1 cellular context compared by ENCODE assay signal in genomic region chr20:5127204-5127858, GRCh38.
A peak's percentile ranks its signal among the peaks of the same experiment; 100 is the strongest.
TF ChIP-seq lines count a peak whose summit lies in the region.

No MANE protein-coding gene starts in this region.

TF ChIP-seq in HepG2, 621 proteins besides CTCF, POLR2A, EP300 and RAD21 (continued from another document and continues in another):
- no peak for TF ChIP-seq ZUFSP (CRISPR knock-in tag; IDR thresholded peaks at IDR 0.05; ENCODE audit: borderline replicate concordance)
- peak; percentile 71 for TF ChIP-seq ASH2L (IDR thresholded peaks at IDR 0.05; ENCODE audit: insufficient read length, low read depth, low read length)
- TF ChIP-seq CREB3 (CRISPR knock-in tag; IDR thresholded peaks at IDR 0.05): no peak
- TF ChIP-seq KMT2A (CRISPR knock-in tag; IDR thresholded peaks at IDR 0.05): no peak; the same call in none of the 2 replicates
- TF ChIP-seq TEF (CRISPR knock-in tag; IDR thresholded peaks at IDR 0.05): no peak
- TF ChIP-seq ZNF138 (CRISPR knock-in tag; IDR thresholded peaks at IDR 0.05; ENCODE audit: low read depth): no peak; the same call in 1 of the 2 replicates
- no peak for TF ChIP-seq ZMYM2 (CRISPR knock-in tag; IDR thresholded peaks at IDR 0.05)
- TF ChIP-seq CENPX (CRISPR knock-in tag; IDR thresholded peaks at IDR 0.05): peak; percentile 84; the same call in 1 of the 2 replicates
- TF ChIP-seq ZFP82 (CRISPR knock-in tag; IDR thresholded peaks at IDR 0.05; ENCODE audit: borderline replicate concordance): no peak; the same call in 1 of the 2 replicates
- TF ChIP-seq POGZ (CRISPR knock-in tag; IDR thresholded peaks at IDR 0.05): no peak; the same call in 1 of the 2 replicates
- no peak for TF ChIP-seq HIC2 (CRISPR knock-in tag; IDR thresholded peaks at IDR 0.05; ENCODE audit: low read depth)
- no peak for TF ChIP-seq DNMT1 (CRISPR knock-in tag; IDR thresholded peaks at IDR 0.05)
- TF ChIP-seq GLMP (CRISPR knock-in tag; IDR thresholded peaks at IDR 0.05; ENCODE audit: borderline replicate concordance): no peak
- no peak for TF ChIP-seq ZNF550 (CRISPR knock-in tag; IDR thresholded peaks at IDR 0.05; ENCODE audit: borderline replicate concordance)
- TF ChIP-seq SETDB1 (CRISPR knock-in tag; IDR thresholded peaks at IDR 0.05; ENCODE audit: borderline replicate concordance): no peak
- TF ChIP-seq RFXAP (CRISPR knock-in tag; IDR thresholded peaks at IDR 0.05; ENCODE audit: borderline replicate concordance): no peak
- TF ChIP-seq ZEB1 (IDR thresholded peaks at IDR 0.05; ENCODE audit: insufficient replicate concordance, low read depth): peak; percentile 22
- TF ChIP-seq ZNF160 (CRISPR knock-in tag; IDR thresholded peaks at IDR 0.05): no peak
- TF ChIP-seq ZNF646 (CRISPR knock-in tag; IDR thresholded peaks at IDR 0.05): 0 out of 2 replicates have a peak, but pooled peaks have one; percentile 26
- TF ChIP-seq PTBP1 (IDR thresholded peaks at IDR 0.05; ENCODE audit: low read depth, low read length, poor library complexity, severe bottlenecking): no peak
- no peak for TF ChIP-seq TRIM24 (CRISPR knock-in tag; IDR thresholded peaks at IDR 0.05)
- TF ChIP-seq HNRNPUL1 (IDR thresholded peaks at IDR 0.05; ENCODE audit: low read depth, low read length): no peak
- TF ChIP-seq ATF7 (IDR thresholded peaks at IDR 0.05): no peak
- 0 out of 2 replicates have a peak, but pooled peaks have one; percentile 3 for TF ChIP-seq ATF7 (CRISPR knock-in tag; IDR thresholded peaks at IDR 0.05)
- no peak for TF ChIP-seq ZNF232 (CRISPR knock-in tag; IDR thresholded peaks at IDR 0.05; ENCODE audit: borderline replicate concordance)
- TF ChIP-seq ZNF350 (CRISPR knock-in tag; IDR thresholded peaks at IDR 0.05; ENCODE audit: borderline replicate concordance, low read depth): no peak; the same call in 1 of the 2 replicates
- no peak for TF ChIP-seq CEBPZ (IDR thresholded peaks at IDR 0.05; ENCODE audit: low read length)
- no peak for TF ChIP-seq ZNF800 (CRISPR knock-in tag; IDR thresholded peaks at IDR 0.05)
- no peak for TF ChIP-seq ZBTB10 (CRISPR knock-in tag; IDR thresholded peaks at IDR 0.05; ENCODE audit: borderline replicate concordance)
